Comparison of ENCODE assay signal across 6 cellular contexts in the genomic region with DNA sequence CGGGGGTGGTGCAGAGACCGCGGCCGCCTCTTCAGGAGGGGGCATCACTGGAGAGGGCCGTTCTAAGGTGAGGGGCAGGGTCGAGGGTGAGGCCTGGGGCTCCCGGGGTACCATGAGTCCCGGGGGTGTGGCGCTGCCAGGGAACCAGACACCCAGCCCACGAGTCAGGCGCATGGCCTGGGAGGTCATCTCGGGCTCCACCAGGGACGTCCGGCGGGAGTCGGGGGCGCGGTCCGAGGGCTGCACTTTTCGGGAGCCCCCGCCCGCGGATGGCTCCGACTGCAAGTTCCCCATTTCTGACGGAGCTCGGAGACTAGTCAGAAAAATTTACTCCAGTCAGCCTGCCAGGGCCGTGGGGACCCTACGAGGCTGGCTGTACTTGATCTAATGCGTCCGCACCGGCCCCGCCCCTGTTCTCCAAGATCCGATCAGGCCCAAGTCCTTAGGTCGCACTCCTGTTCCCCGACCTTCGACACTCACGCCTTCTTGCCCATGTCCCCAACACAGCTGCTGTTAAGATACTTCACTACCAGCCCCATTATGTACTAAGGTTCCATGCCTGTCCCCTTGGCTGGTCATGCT. TPM values are rescaled to one million over a fixed set of nuclear protein-coding genes. Genes with fewer than 3 reads are reported as not detected.
DNase-seq lines count a peak whose midpoint lies in the region; ATAC-seq and TF ChIP-seq lines count a peak whose summit lies in the region.

No MANE protein-coding gene starts in this region.

- TF ChIP-seq CTCF in cardiac muscle cell (IDR thresholded peaks at IDR 0.05; ENCODE audit: low read depth, low read length) (no peak), uterus (IDR thresholded peaks at IDR 0.05) (no peak)

- no peaks in the 10 kb centered on the region for H3K9me3 ChIP-seq in cardiac muscle cell (ENCODE audit: low read depth)
- H3K9me3 ChIP-seq in uterus: no peaks in the 10 kb centered on the region

- H3K36me3 ChIP-seq in cardiac muscle cell (peaks cover 12% of the 10 kb centered on the region), uterus (no peaks in the 10 kb centered on the region)

- no peak overlapping the region for H3K27ac ChIP-seq in cardiac muscle cell
- H3K27ac ChIP-seq in uterus: peak overlapping the region in 1 of 2 donors; percentile 42

- H3K4me1 ChIP-seq in cardiac muscle cell (ENCODE audit: low read depth) (no peaks in the 10 kb centered on the region), uterus (peaks cover 0 to 19% of the 10 kb centered on the region in 2 donors)

- DNase-seq in cardiac muscle cell (ENCODE audit: low read depth in 1 of 2, low spot score in 1 of 2) (peak; percentile 13 to 21), cardiac septum (ENCODE audit: low spot score) (no peak), left ventricle myocardium superior (peak; percentile 48), uterus (no peak), NK-92 (lab: John Stamatoyannopoulos, UW; ENCODE audit: unreplicated experiment) (no peak)

- ATAC-seq in left ventricle myocardium superior (peak; percentile 17), HG03469 (IDR thresholded peaks at IDR 0.05; ENCODE audit: unreplicated experiment) (no peak)

- H3K4me3 ChIP-seq in cardiac muscle cell (peak overlapping the region; percentile 52), uterus (peak overlapping the region; percentile 39 to 46)

- no peak for TF ChIP-seq POLR2A in uterus (IDR thresholded peaks at IDR 0.05)

- intact Hi-C loops in cardiac septum (cut with DNase I) (no loop called here), left ventricle myocardium superior (cut with micrococcal nuclease) (no loop called here), uterus (cut with DNase I; ENCODE audit: low total_unique reads) (no loop called here)

- H3K27me3 ChIP-seq in cardiac muscle cell: no peaks in the 10 kb centered on the region
- H3K27me3 ChIP-seq in uterus: no peaks in the 10 kb centered on the region

RNA-seq across cellular contexts. Expression of gene GGN, which starts 0.8 kb away (rescaled TPM):
- total RNA-seq in cardiac muscle cell: 0.98 and 5.8 TPM in 2 replicates
- 1.2 and 3.4 TPM in 2 replicates for polyA plus RNA-seq in cardiac muscle cell
- 0.40 TPM for total RNA-seq in cardiac septum
- 0.15 TPM for total RNA-seq in left ventricle myocardium superior
- total RNA-seq in uterus: under 1 TPM in 1 of 4 donors, not detected in 3; 0.82 TPM

RNA-seq across cellular contexts. Expression of gene SPRED3, which starts 1.4 kb away (rescaled TPM):
- 1.8 and 2.6 TPM in 2 replicates for total RNA-seq in cardiac muscle cell
- polyA plus RNA-seq in cardiac muscle cell: 1.2 and 1.3 TPM in 2 replicates
- 2.2 TPM for total RNA-seq in cardiac septum
- total RNA-seq in left ventricle myocardium superior: 0.10 TPM
- total RNA-seq in uterus: 1 to 10 TPM in 1 of 4 donors, under 1 TPM in 1, not detected in 2; 0.88 to 5.7 TPM

RNA-seq across cellular contexts. Expression of gene PSMD8, which starts 12.7 kb away (rescaled TPM):
- total RNA-seq in cardiac muscle cell (233 and 312 TPM in 2 replicates), cardiac septum (283 TPM), left ventricle myocardium superior (306 TPM), uterus (100 to 1,000 TPM in 3 of 4 donors, 10 to 100 TPM in 1; 67.4 to 156 (median 128) TPM)
- polyA plus RNA-seq in cardiac muscle cell: 303 and 306 TPM in 2 replicates

RNA-seq across cellular contexts. Expression of gene FAM98C, which starts 15.8 kb away (rescaled TPM):
- total RNA-seq in cardiac muscle cell (25.6 and 35.3 TPM in 2 replicates), cardiac septum (14.2 TPM), left ventricle myocardium superior (11.9 TPM), uterus (10 to 100 TPM in 2 of 4 donors, 1 to 10 TPM in 2; 2.1 to 21.1 (median 11.7) TPM)
- 20.0 and 20.8 TPM in 2 replicates for polyA plus RNA-seq in cardiac muscle cell

RNA-seq across cellular contexts. Expression of gene RASGRP4, which starts 39.0 kb away (rescaled TPM):
- 0.80 TPM in 1 of 2 replicates, not detected in the other for total RNA-seq in cardiac muscle cell
- 0.35 TPM in 1 of 2 replicates, not detected in the other for polyA plus RNA-seq in cardiac muscle cell
- total RNA-seq in cardiac septum: 1.5 TPM
- total RNA-seq in left ventricle myocardium superior: 1.2 TPM
- 1 to 10 TPM in 2 of 4 donors, under 1 TPM in 1, not detected in 1; under 0.01 to 2.0 (median 1.5) TPM for total RNA-seq in uterus

Comparison
In these comparisons a context has a peak if more than half of its experiments do, and no peak if none do; other contexts are left out.
1. DNase-seq: peak in cardiac muscle cell (2 of 2) and left ventricle myocardium superior (single experiment); none in cardiac septum (single experiment), uterus (0 of 2) and NK-92 (single experiment).